In the genomic region with DNA sequence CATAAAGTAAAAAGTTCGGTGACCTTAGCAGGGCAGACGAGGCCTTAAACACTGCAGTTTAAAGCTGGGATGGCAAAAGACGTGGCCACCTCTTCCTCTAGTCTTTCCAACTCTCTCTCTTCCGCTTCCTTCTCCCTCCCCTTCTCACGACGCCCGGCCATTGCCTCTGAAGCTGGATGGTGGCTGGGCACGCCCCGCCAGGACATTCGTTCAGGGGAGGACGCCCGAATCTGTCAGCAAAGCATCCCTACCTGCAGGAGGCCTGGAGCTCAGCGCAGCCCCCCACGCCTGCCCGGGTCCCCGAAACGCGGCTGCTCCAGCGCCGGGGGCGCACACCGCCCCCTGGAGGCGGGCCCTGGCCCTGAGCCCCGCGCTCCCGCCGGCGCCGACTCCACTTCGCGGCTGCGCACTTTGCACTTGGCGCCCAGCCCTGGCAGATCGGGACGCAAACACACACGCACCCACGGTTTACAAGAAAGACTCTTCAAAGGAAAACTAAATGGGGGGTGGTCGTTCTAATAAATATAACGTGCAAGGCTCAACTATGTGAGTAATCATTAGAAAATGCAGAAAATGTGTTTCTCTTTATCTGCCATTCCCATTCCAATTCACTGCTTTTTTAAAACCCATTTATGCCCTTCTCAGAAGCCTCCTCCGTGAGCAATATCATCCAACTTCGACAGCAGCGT, we compare ENCODE assay signal across 8 cellular contexts. TPM values are rescaled to one million over a fixed set of nuclear protein-coding genes. Genes with fewer than 3 reads are reported as not detected.
DNase-seq lines count a peak whose midpoint lies in the region; ATAC-seq and TF ChIP-seq lines count a peak whose summit lies in the region.

No MANE protein-coding gene starts in this region.

- peaks cover 22% of the 10 kb centered on the region for H3K4me1 Mint-ChIP-seq in MCF 10A (ENCODE audit: insufficient read depth, unreplicated experiment)

- DNase-seq in Ammon's horn (ENCODE audit: low spot score) (peak; percentile 71), MCF 10A (ENCODE audit: unreplicated experiment) (peak; percentile 74), spleen (peak; percentile 89), NCI-H510A treated with DMSO at 0.1 percent for 48 hours (lab: John Stamatoyannopoulos, UW) (no peak)

- 7 to 14% (median 12%) methylated on average over 28 to 42 of the region's 42 CpGs for WGBS in spleen, 5 donors

- BruUV-seq in MCF 10A (replicated peaks; lab: Mats Ljungman, UMichigan): no TSS peak

- H3K27ac ChIP-seq in VCaP (no peak overlapping the region; the same call in 1 of the 2 replicates), spleen (peak overlapping the region in 6 of 8 donors; percentile 41 to 79 (median 72))

- no peaks in the 10 kb centered on the region for H3K27me3 Mint-ChIP-seq in MCF 10A (ENCODE audit: insufficient read depth, unreplicated experiment)

- peak overlapping the region; percentile 89 for H3K4me3 Mint-ChIP-seq in MCF 10A (ENCODE audit: unreplicated experiment)

- peaks cover 5% of the 10 kb centered on the region for H3K36me3 Mint-ChIP-seq in MCF 10A (ENCODE audit: insufficient read depth, unreplicated experiment)

- H3K36me3 ChIP-seq in spleen: no peaks in the 10 kb centered on the region

- intact Hi-C loops in MCF 10A (cut with micrococcal nuclease) (loop anchor here (10.0 kb wide), 1 partner anchor 80 kb away; no protein-coding TSS in a partner anchor), spleen (cut with DNase I; ENCODE audit: low total_unique reads) (no loop called here)

- H3K9me3 Mint-ChIP-seq in MCF 10A (ENCODE audit: unreplicated experiment): no peaks in the 10 kb centered on the region

- TF ChIP-seq CTCF in VCaP (conservative IDR thresholded peaks at IDR 0.05) (peak; percentile 74), MCF 10A (IDR thresholded peaks at IDR 0.05; ENCODE audit: unreplicated experiment) (peak; percentile 89), spleen (IDR thresholded peaks at IDR 0.05 in 8 of 11, conservative IDR thresholded peaks at IDR 0.05 in 3 of 11) (peak in 10 of 11 experiments; percentile 23 to 90 (median 79))

- TF ChIP-seq POLR2A in spleen (IDR thresholded peaks at IDR 0.05) (no peak), GM18505 (IDR thresholded peaks at IDR 0.05; ENCODE audit: borderline replicate concordance, extremely low read depth, insufficient read depth, insufficient read length) (no peak)

- H3K9me3 ChIP-seq in iPS-18c (ENCODE audit: control insufficient read depth, insufficient read depth, low read length): peaks cover 2% of the 10 kb centered on the region
- H3K9me3 ChIP-seq in spleen: peaks cover 0 to 6% (median 0%) of the 10 kb centered on the region in 8 donors

- CTCF ChIA-PET in MCF 10A (lab: Yijun Ruan, JAX): interaction anchor here (0.6 to 1.7 kb wide), 13 partner anchors 9 to 986 kb away, joined by 3 to 6 read pairs (median 3); no protein-coding TSS in a partner anchor

- ATAC-seq in HG03095 (IDR thresholded peaks at IDR 0.05; ENCODE audit: unreplicated experiment) (peak; percentile 39), GM18505 (IDR thresholded peaks at IDR 0.05; ENCODE audit: unreplicated experiment) (no peak)

- peaks cover 0 to 36% (median 5%) of the 10 kb centered on the region in 7 donors for H3K27me3 ChIP-seq in spleen (replicated peaks in 1 of 7)

- H3K4me3 ChIP-seq in iPS-18c (ENCODE audit: insufficient read depth, low read depth, low read length) (peak overlapping the region; percentile 47; the same call in 1 of the 2 replicates), spleen (peak overlapping the region; percentile 19 to 73 (median 40))

- peaks cover 0 to 23% (median 0%) of the 10 kb centered on the region in 6 donors for H3K4me1 ChIP-seq in spleen

- peak overlapping the region; percentile 93 for H3K27ac Mint-ChIP-seq in MCF 10A (ENCODE audit: low read depth, unreplicated experiment)

- POLR2A ChIA-PET in MCF 10A (lab: Yijun Ruan, JAX): interaction anchor here (0.6 to 1.8 kb wide), 9 partner anchors 13 to 1365 kb away, joined by 3 to 6 read pairs (median 3); no protein-coding TSS in a partner anchor

RNA-seq across cellular contexts. Expression of a gene that starts 54.7 kb away (rescaled TPM):
- 16.7 and 16.8 TPM in 2 replicates for total RNA-seq in MCF 10A (2022)
- total RNA-seq in spleen: 1 to 10 TPM in 1 of 7 donors, under 1 TPM in 6; 0.37 to 1.1 (median 0.58) TPM
- under 1 TPM; 0.20 to 0.67 (median 0.53) TPM for polyA plus RNA-seq in spleen
